In the genomic region with DNA sequence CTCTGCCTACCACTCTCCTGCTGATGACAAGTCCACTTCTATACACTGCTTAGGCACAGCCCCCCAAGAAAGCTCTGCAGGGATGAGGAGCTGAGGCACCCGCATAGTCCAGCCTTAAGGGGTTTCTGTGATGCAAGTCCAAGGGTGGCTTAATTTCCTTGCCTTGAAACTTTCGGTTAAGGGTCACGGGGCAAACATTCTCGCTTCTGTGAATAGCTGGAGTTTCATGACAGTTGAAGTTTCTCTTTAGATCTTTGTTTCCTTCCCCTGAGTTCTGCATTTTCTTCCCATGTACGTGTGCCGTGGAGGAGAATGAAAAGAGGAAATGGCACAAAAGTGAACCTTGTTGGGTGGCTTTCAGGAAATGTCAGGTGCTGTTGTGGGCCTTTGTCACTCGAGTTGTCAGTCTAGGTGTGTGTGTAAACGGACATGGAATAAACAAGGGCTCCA, we compare ENCODE assay signal across 8 cellular contexts. TPM values are rescaled to one million over a fixed set of nuclear protein-coding genes. Genes with fewer than 3 reads are reported as not detected.
A peak's percentile ranks its signal among the peaks of the same experiment; 100 is the strongest.
DNase-seq lines count a peak whose midpoint lies in the region; ATAC-seq, FAIRE-seq and TF ChIP-seq lines count a peak whose summit lies in the region.

No MANE protein-coding gene starts in this region.

- intact Hi-C loops in K562 (cut with micrococcal nuclease) = no loop called here

- H3K9ac ChIP-seq in DND-41 (ENCODE audit: low read depth, low read length) (no peak overlapping the region), K562 (ENCODE audit: insufficient read depth in 1 of 2, low read depth in 2 of 2, low read length in 2 of 2) (no peak overlapping the region; a peak in 1 of 4 replicates)

- TF ChIP-seq EP300 in K562 (IDR thresholded peaks at IDR 0.05; ENCODE audit: low read length) = no peak

- no peaks in the 10 kb centered on the region for H3K36me3 Mint-ChIP-seq in endothelial cell (ENCODE audit: low read depth, unreplicated experiment)

- peak; percentile 6 for FAIRE-seq in K562 (lab: Jason Lieb, UNC)

- H3K9me1 ChIP-seq in K562 (ENCODE audit: control insufficient read depth, insufficient read depth, low read length) = no peaks in the 10 kb centered on the region

- no peak for TF ChIP-seq POLR2A in K562 (conservative IDR thresholded peaks at IDR 0.05)

- H2AFZ ChIP-seq in DND-41 (ENCODE audit: low read depth, low read length) (peak overlapping the region; percentile 3; the same call in 1 of the 2 replicates), K562 (ENCODE audit: low read depth, low read length) (no peak overlapping the region)

- BruUV-seq in K562 (replicated peaks; lab: Mats Ljungman, UMichigan) = no TSS peak

- DNase-seq in DND-41 (no peak), K562 (ENCODE audit: extremely low read depth in 1 of 4, low spot score in 3 of 4) (no peak), GOT3 (lab: John Stamatoyannopoulos, UW) (no peak), endothelial cell (ENCODE audit: low spot score) (no peak), DMS153 (lab: John Stamatoyannopoulos, UW) (no peak), mucosa of gallbladder (ENCODE audit: low spot score) (no peak)

- no peak overlapping the region for H3K27ac Mint-ChIP-seq in endothelial cell (ENCODE audit: unreplicated experiment)

- no peak overlapping the region for H3K4me3 Mint-ChIP-seq in endothelial cell (ENCODE audit: unreplicated experiment)

- H4K20me1 ChIP-seq in DND-41 (ENCODE audit: insufficient read depth, low read length) (no peaks in the 10 kb centered on the region), K562 (replicated peaks; ENCODE audit: control insufficient read depth, insufficient read depth, low read length) (no peaks in the 10 kb centered on the region)

- 59% methylated on average over 8 of the region's 8 CpGs for WGBS in K562 (ENCODE audit: insufficient coverage, low coverage, missing lambda C conversion rate)

- no peak for ATAC-seq in DND-41 (ENCODE audit: insufficient read depth, low read depth)
- ATAC-seq in GM19397 (IDR thresholded peaks at IDR 0.05; ENCODE audit: unreplicated experiment) = peak; percentile 75
- peak; percentile 89 for ATAC-seq in HG03378 (IDR thresholded peaks at IDR 0.05; ENCODE audit: unreplicated experiment)
- no peak; the same call in 1 of the 3 replicates for ATAC-seq in K562

- TF ChIP-seq RAD21 in K562 (CRISPR knock-in tag; conservative IDR thresholded peaks at IDR 0.05 in 1 of 2, IDR thresholded peaks at IDR 0.05 in 1 of 2) = no peak

- H3K9me3 ChIP-seq in DND-41 (ENCODE audit: insufficient read depth, low read length, severe bottlenecking) = no peaks in the 10 kb centered on the region
- H3K9me3 ChIP-seq in K562 (replicated peaks; ENCODE audit: control insufficient read depth, insufficient read depth, low read depth, low read length) = no peaks in the 10 kb centered on the region

- CTCF ChIA-PET in K562 (lab: Yijun Ruan, JAX; ENCODE audit: low intra/inter-chr PET ratio) = no interaction called here

- H3K4me2 ChIP-seq in DND-41 (ENCODE audit: insufficient read depth, low read length) (no peak overlapping the region), K562 (ENCODE audit: insufficient read depth, low read length) (no peak overlapping the region)

- peaks cover 4% of the 10 kb centered on the region for H3K4me1 Mint-ChIP-seq in endothelial cell (ENCODE audit: unreplicated experiment)

- no peaks in the 10 kb centered on the region for H3K79me2 ChIP-seq in DND-41 (ENCODE audit: insufficient read depth, low read length)
- H3K79me2 ChIP-seq in K562 (ENCODE audit: control insufficient read depth, insufficient read depth, low read length) = no peaks in the 10 kb centered on the region

- H3K36me3 ChIP-seq in DND-41 (ENCODE audit: insufficient read depth, low read length) = no peaks in the 10 kb centered on the region
- no peaks in the 10 kb centered on the region for H3K36me3 ChIP-seq in K562 (ENCODE audit: control insufficient read depth, insufficient read depth, low read length)

- POLR2A ChIA-PET in K562 (lab: Yijun Ruan, JAX) = interaction anchor here (1.2 kb wide), 1 partner anchor 10 kb away, joined by 4 read pairs; no protein-coding TSS in a partner anchor

- no peak overlapping the region for H3K27ac ChIP-seq in DND-41 (ENCODE audit: low read length)
- no peak overlapping the region for H3K27ac ChIP-seq in K562 (ENCODE audit: extremely low read depth, low read depth, low read length)

- H3K9me3 Mint-ChIP-seq in endothelial cell (ENCODE audit: unreplicated experiment) = no peaks in the 10 kb centered on the region

- H3K4me3 ChIP-seq in DND-41 (ENCODE audit: low read depth in 1 of 2, low read length in 2 of 2) (no peak overlapping the region), K562 (no peak overlapping the region)

- H3K27me3 ChIP-seq in DND-41 (ENCODE audit: insufficient read depth, low read length, poor library complexity) (no peaks in the 10 kb centered on the region), K562 (ENCODE audit: control insufficient read depth in 2 of 2, insufficient read depth in 2 of 2, low read length in 2 of 2) (no peaks in the 10 kb centered on the region)

- H3K27me3 Mint-ChIP-seq in endothelial cell (ENCODE audit: unreplicated experiment) = peaks cover 4% of the 10 kb centered on the region

- no peaks in the 10 kb centered on the region for H3K4me1 ChIP-seq in DND-41 (ENCODE audit: insufficient read depth, low read length)
- H3K4me1 ChIP-seq in K562 (replicated peaks in 1 of 2; ENCODE audit: control insufficient read depth in 2 of 2, insufficient read depth in 2 of 2, low read length in 2 of 2) = peaks cover 0 to 2% of the 10 kb centered on the region in 2 experiments; a peak in 1 of 5 replicates

- no peak for TF ChIP-seq CTCF in DND-41 (IDR thresholded peaks at IDR 0.05; ENCODE audit: borderline replicate concordance, extremely low read depth, low read length, poor library complexity, severe bottlenecking)
- no peak for TF ChIP-seq CTCF in K562 (IDR thresholded peaks at IDR 0.05 in 2 of 3, conservative IDR thresholded peaks at IDR 0.05 in 1 of 3; ENCODE audit: insufficient read depth in 2 of 3, low read depth in 1 of 3, low read length in 3 of 3)
- no peak for TF ChIP-seq CTCF in endothelial cell (IDR thresholded peaks at IDR 0.05; ENCODE audit: unreplicated experiment)

- in situ Hi-C loops in K562 (cut with MboI) = no loop called here

TF ChIP-seq in K562, 482 proteins besides CTCF, POLR2A, EP300 and RAD21:
- no peak for TF ChIP-seq POLR2H (tag; IDR thresholded peaks at IDR 0.05; ENCODE audit: low read depth)
- TF ChIP-seq NR2F6 (CRISPR knock-in tag; IDR thresholded peaks at IDR 0.05) = no peak
- TF ChIP-seq TCF7 (IDR thresholded peaks at IDR 0.05; ENCODE audit: borderline replicate concordance) = no peak
- TF ChIP-seq, protein P1, sequence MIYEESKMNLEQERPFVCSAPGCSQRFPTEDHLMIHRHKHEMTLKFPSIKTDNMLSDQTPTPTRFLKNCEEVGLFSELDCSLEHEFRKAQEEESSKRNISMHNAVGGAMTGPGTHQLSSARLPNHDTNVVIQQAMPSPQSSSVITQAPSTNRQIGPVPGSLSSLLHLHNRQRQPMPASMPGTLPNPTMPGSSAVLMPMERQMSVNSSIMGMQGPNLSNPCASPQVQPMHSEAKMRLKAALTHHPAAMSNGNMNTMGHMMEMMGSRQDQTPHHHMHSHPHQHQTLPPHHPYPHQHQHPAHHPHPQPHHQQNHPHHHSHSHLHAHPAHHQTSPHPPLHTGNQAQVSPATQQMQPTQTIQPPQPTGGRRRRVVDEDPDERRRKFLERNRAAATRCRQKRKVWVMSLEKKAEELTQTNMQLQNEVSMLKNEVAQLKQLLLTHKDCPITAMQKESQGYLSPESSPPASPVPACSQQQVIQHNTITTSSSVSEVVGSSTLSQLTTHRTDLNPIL (CRISPR knock-in tag; IDR thresholded peaks at IDR 0.05) = no peak
- TF ChIP-seq, protein P2, sequence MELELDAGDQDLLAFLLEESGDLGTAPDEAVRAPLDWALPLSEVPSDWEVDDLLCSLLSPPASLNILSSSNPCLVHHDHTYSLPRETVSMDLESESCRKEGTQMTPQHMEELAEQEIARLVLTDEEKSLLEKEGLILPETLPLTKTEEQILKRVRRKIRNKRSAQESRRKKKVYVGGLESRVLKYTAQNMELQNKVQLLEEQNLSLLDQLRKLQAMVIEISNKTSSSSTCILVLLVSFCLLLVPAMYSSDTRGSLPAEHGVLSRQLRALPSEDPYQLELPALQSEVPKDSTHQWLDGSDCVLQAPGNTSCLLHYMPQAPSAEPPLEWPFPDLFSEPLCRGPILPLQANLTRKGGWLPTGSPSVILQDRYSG (tag; conservative IDR thresholded peaks at IDR 0.05; ENCODE audit: low read depth) = no peak
- peak; percentile 78; the same call in 1 of the 2 replicates for TF ChIP-seq SPI1 (IDR thresholded peaks at IDR 0.05; ENCODE audit: borderline replicate concordance, low read depth, low read length)

RNA-seq across cellular contexts. Expression of gene GPR160, which starts 7.0 kb away (rescaled TPM):
- total RNA-seq in K562 (2011; cell fraction: chromatin; rRNA removed; ENCODE audit: low replicate concordance) = 2.5 and 7.3 TPM in 2 replicates
- 1.3 and 2.4 TPM in 2 replicates for total RNA-seq in K562 (2011; cell fraction: nucleolus; rRNA removed)
- 4.3 and 6.6 TPM in 2 replicates for total RNA-seq in K562 (2011; cell fraction: nucleoplasm; rRNA removed)
- total RNA-seq in K562 (2014; rRNA removed) = 6.0 and 8.3 TPM in 2 replicates
- 9.1 and 9.6 TPM in 2 replicates for total RNA-seq in K562 (2014; rRNA removed; fragmentation: Illumina TruSeq; extraction: Trizol)
- total RNA-seq in K562 (2015; rRNA removed; fragmentation: Illumina TruSeq; extraction: Trizol) = 7.8 and 9.5 TPM in 2 replicates
- total RNA-seq in K562 (2021) = 5.0 and 6.6 TPM in 2 replicates
- polyA plus RNA-seq in K562 (2011; rRNA removed) = 6.8 and 8.7 TPM in 2 replicates
- 2.9 and 4.4 TPM in 2 replicates for polyA plus RNA-seq in K562 (2011; cell fraction: cytosol; rRNA removed)
- polyA plus RNA-seq in K562 (2011; cell fraction: nucleus; rRNA removed) = 1.4 and 1.7 TPM in 2 replicates
- polyA plus RNA-seq in K562 (2012) = 6.9 and 16.9 TPM in 2 replicates
- polyA plus RNA-seq in K562 (2014; fragmentation: Illumina TruSeq; extraction: Trizol) = 9.9 and 10.5 TPM in 2 replicates
- polyA plus RNA-seq in K562 (2014; fragmentation: Nextera tagmentation; extraction: Ambion mirVana) = 1 to 10 TPM; 1.3 to 1.5 TPM
- 5.1 and 6.0 TPM in 2 replicates for polyA plus RNA-seq in K562 (2014; rRNA removed)
- 5.0 and 5.8 TPM in 2 replicates for polyA minus RNA-seq in K562 (2011; rRNA and poly(A)+ RNA removed)
- 2.4 and 3.2 TPM in 2 replicates for polyA minus RNA-seq in K562 (2011; cell fraction: cytosol; rRNA and poly(A)+ RNA removed)
- 1.5 and 2.7 TPM in 2 replicates for polyA minus RNA-seq in K562 (2011; cell fraction: nucleus; rRNA and poly(A)+ RNA removed)
- total RNA-seq in endothelial cell (ENCODE audit: unreplicated experiment) = 14.6 TPM
- 36.3 TPM for total RNA-seq in mucosa of gallbladder

Comparison
In these comparisons a context has a peak if more than half of its experiments do, and no peak if none do; other contexts are left out.
1. ATAC-seq: peak in GM19397 (single experiment) and HG03378 (single experiment); none in DND-41 (single experiment) and K562 (single experiment).